15 cellular contexts compared by ENCODE assay signal in genomic region chr16:54466233-54466632, GRCh38.
A peak's percentile ranks its signal among the peaks of the same experiment; 100 is the strongest.
DNase-seq lines count a peak whose midpoint lies in the region; ATAC-seq, FAIRE-seq and TF ChIP-seq lines count a peak whose summit lies in the region.
"Had no signal": no experiment of that assay in that cellular context is flagged by ENCODE, and none has a peak within 500 bp of the region (broad histone marks: within the 10 kb centered on the region; RNA-seq: fewer than 3 reads in every experiment).

No MANE protein-coding gene starts in this region.

- H3K79me2 ChIP-seq in HepG2 (ENCODE audit: insufficient read depth, low read length): no peaks in the 10 kb centered on the region

- CTCF ChIA-PET in HepG2 (lab: Yijun Ruan, JAX; ENCODE audit: low intra/inter-chr PET ratio, low total read pairs): no interaction called here
- CTCF ChIA-PET in activated naive CD4-positive, alpha-beta T cell treated with anti-CD3 and anti-CD28 coated beads, Interleukin-2, amount 10 ng/mL, durations not matched to agents 7 days and 5 days (lab: Charles Lee): no interaction called here

- ATAC-seq in HepG2 (no peak), right lobe of liver (no peak), HG02870 (IDR thresholded peaks at IDR 0.05; ENCODE audit: unreplicated experiment) (no peak)

- WGBS in HepG2 (ENCODE audit: low lambda C conversion rate): 41% methylated on average over 3 of the region's 3 CpGs
- no CpG with 5 or more reads among the region's 3 CpGs for WGBS in right lobe of liver (ENCODE audit: insufficient coverage, low coverage, low lambda C conversion rate, missing lambda C conversion rate)

- intact Hi-C loops in HepG2 (cut with micrococcal nuclease; ENCODE audit: unreplicated experiment) (no loop called here), right lobe of liver (cut with DNase I) (no loop called here), ascending aorta (cut with DNase I) (no loop called here)

- H3K27ac Mint-ChIP-seq in activated naive CD4-positive, alpha-beta T cell treated with anti-CD3 and anti-CD28 coated beads, Interleukin-2, amount 10 ng/mL, durations not matched to agents 7 days and 5 days: no peak overlapping the region
- H3K27ac Mint-ChIP-seq: CD4-positive, alpha-beta memory T cell had no signal

- peaks cover 0 to 6% of the 10 kb centered on the region in 2 experiments; a peak in 1 of 5 replicates for H3K27me3 ChIP-seq in HepG2 (ENCODE audit: control insufficient read depth in 1 of 2, insufficient read depth in 2 of 2, low read length in 2 of 2)
- no peaks in the 10 kb centered on the region for H3K27me3 ChIP-seq in right lobe of liver
- no peaks in the 10 kb centered on the region for H3K27me3 ChIP-seq in ascending aorta
- H3K27me3 ChIP-seq: BE2C had no signal

- no peak overlapping the region for H3K4me2 ChIP-seq in HepG2 (ENCODE audit: low read depth, low read length)
- H3K4me2 ChIP-seq: KMS-11 had no signal

- H3K4me1 ChIP-seq in HepG2 (ENCODE audit: insufficient read depth, low read length): no peaks in the 10 kb centered on the region
- peaks cover 0 to 18% (median 0%) of the 10 kb centered on the region in 4 donors for H3K4me1 ChIP-seq in right lobe of liver
- H3K4me1 ChIP-seq in ascending aorta: no peaks in the 10 kb centered on the region
- H3K4me1 ChIP-seq: BE2C had no signal

- no peak overlapping the region for H3K9ac ChIP-seq in HepG2 (ENCODE audit: insufficient read depth, low read depth, low read length)
- H3K9ac ChIP-seq: KMS-11 had no signal

- TF ChIP-seq RAD21 in HepG2 (CRISPR knock-in tag; IDR thresholded peaks at IDR 0.05): no peak

- no peaks in the 10 kb centered on the region for H3K36me3 Mint-ChIP-seq in activated naive CD4-positive, alpha-beta T cell treated with anti-CD3 and anti-CD28 coated beads, Interleukin-2, amount 10 ng/mL, durations not matched to agents 7 days and 5 days
- H3K36me3 Mint-ChIP-seq: CD4-positive, alpha-beta memory T cell had no signal

- no peaks in the 10 kb centered on the region for H3K27me3 Mint-ChIP-seq in activated naive CD4-positive, alpha-beta T cell treated with anti-CD3 and anti-CD28 coated beads, Interleukin-2, amount 10 ng/mL, durations not matched to agents 7 days and 5 days

- TF ChIP-seq EP300 in HepG2 (IDR thresholded peaks at IDR 0.05; ENCODE audit: low read depth in 2 of 2, low read length in 2 of 2) (no peak), HepG2 (CRISPR knock-in tag; IDR thresholded peaks at IDR 0.05; ENCODE audit: borderline replicate concordance) (no peak)

- in situ Hi-C loops in HepG2 (cut with HindIII; ENCODE audit: extremely low pct_ligation_motif_present, low pct_unique_long_range_greater_than_20kb): no loop called here

- H3K9me3 Mint-ChIP-seq in activated naive CD4-positive, alpha-beta T cell treated with anti-CD3 and anti-CD28 coated beads, Interleukin-2, amount 10 ng/mL, durations not matched to agents 7 days and 5 days: peaks cover 9% of the 10 kb centered on the region

- no peak overlapping the region for H3K27ac ChIP-seq in HepG2 (ENCODE audit: extremely low read length, insufficient read depth, low read length)
- H3K27ac ChIP-seq in right lobe of liver: no peak overlapping the region
- no peak overlapping the region for H3K27ac ChIP-seq in ascending aorta
- H3K27ac ChIP-seq: KMS-11 had no signal

- H3K9me3 ChIP-seq in HepG2 (ENCODE audit: low read length) (peaks cover 29% of the 10 kb centered on the region), right lobe of liver (peaks cover 0 to 6% (median 0%) of the 10 kb centered on the region in 4 donors), ascending aorta (no peaks in the 10 kb centered on the region)
- H3K9me3 ChIP-seq: BE2C had no signal

- H3K4me3 Mint-ChIP-seq in activated naive CD4-positive, alpha-beta T cell treated with anti-CD3 and anti-CD28 coated beads, Interleukin-2, amount 10 ng/mL, durations not matched to agents 7 days and 5 days: no peak overlapping the region
- H3K4me3 Mint-ChIP-seq: CD4-positive, alpha-beta memory T cell had no signal

- H4K20me1 ChIP-seq in HepG2 (ENCODE audit: insufficient read depth, low read length): no peaks in the 10 kb centered on the region

- no peak for TF ChIP-seq POLR2A in HepG2 (IDR thresholded peaks at IDR 0.05; ENCODE audit: insufficient read depth in 1 of 2, low read depth in 2 of 2, low read length in 2 of 2)
- no peak for TF ChIP-seq POLR2A in right lobe of liver (IDR thresholded peaks at IDR 0.05)

- H3K4me3 ChIP-seq in HepG2 (replicated peaks in 1 of 3; ENCODE audit: insufficient read depth in 1 of 3, low read depth in 2 of 3, low read length in 3 of 3): no peak overlapping the region
- no peak overlapping the region for H3K4me3 ChIP-seq in right lobe of liver
- H3K4me3 ChIP-seq in ascending aorta: no peak overlapping the region

- no peaks in the 10 kb centered on the region for H3K36me3 ChIP-seq in HepG2 (replicated peaks in 1 of 2; ENCODE audit: control insufficient read depth in 1 of 2, insufficient read depth in 2 of 2, low read length in 2 of 2)
- H3K36me3 ChIP-seq in right lobe of liver: no peaks in the 10 kb centered on the region
- no peaks in the 10 kb centered on the region for H3K36me3 ChIP-seq in ascending aorta
- H3K36me3 ChIP-seq: BE2C had no signal

- H2AFZ ChIP-seq in HepG2 (ENCODE audit: low read length): no peak overlapping the region

- BruUV-seq in HepG2 (replicated peaks; lab: Mats Ljungman, UMichigan): no TSS peak

- no peak for FAIRE-seq in HepG2 (lab: Jason Lieb, UNC)
- FAIRE-seq: H54 had no signal

- DNase-seq in HepG2 (ENCODE audit: low spot score) (no peak), right lobe of liver (no peak), NCI-H2029 (lab: John Stamatoyannopoulos, UW) (peak; percentile 61), NCI-H748 (lab: John Stamatoyannopoulos, UW; ENCODE audit: unreplicated experiment) (peak; percentile 86), ascending aorta (ENCODE audit: low spot score in 2 of 2) (no peak)
- no peak for DNase-seq in activated naive CD4-positive, alpha-beta T cell treated with anti-CD3 and anti-CD28 coated beads, Interleukin-2, amount 10 ng/mL, durations not matched to agents 7 days and 5 days
- DNase-seq: BE2C; CD4-positive, alpha-beta memory T cell; MM.1S; NCI-H1694 treated with DMSO at 0.1 percent for 48 hours; NCI-H226; T1000 had no signal

- H3K4me1 Mint-ChIP-seq in activated naive CD4-positive, alpha-beta T cell treated with anti-CD3 and anti-CD28 coated beads, Interleukin-2, amount 10 ng/mL, durations not matched to agents 7 days and 5 days: no peaks in the 10 kb centered on the region
- H3K4me1 Mint-ChIP-seq: CD4-positive, alpha-beta memory T cell had no signal

- POLR2A ChIA-PET in HepG2 (lab: Yijun Ruan, JAX): no interaction called here

- no peak for TF ChIP-seq CTCF in HepG2 (CRISPR knock-in tag; IDR thresholded peaks at IDR 0.05)
- TF ChIP-seq CTCF in right lobe of liver (IDR thresholded peaks at IDR 0.05): no peak
- no peak for TF ChIP-seq CTCF in ascending aorta (IDR thresholded peaks at IDR 0.05)

TF ChIP-seq in HepG2, 621 proteins besides CTCF, POLR2A, EP300 and RAD21:
- TF ChIP-seq RFX5 (IDR thresholded peaks at IDR 0.05; ENCODE audit: low read depth, low read length) (no peak), ZNF629 (CRISPR knock-in tag; conservative IDR thresholded peaks at IDR 0.05) (peak; percentile 57)

Comparison
In these comparisons a context has a peak if more than half of its experiments do, and no peak if none do; other contexts are left out.
1. DNase-seq: peak in NCI-H2029 (single experiment) and NCI-H748 (single experiment); none in HepG2 (single experiment), right lobe of liver (0 of 3), activated naive CD4-positive, alpha-beta T cell treated with anti-CD3 and anti-CD28 coated beads, Interleukin-2, amount 10 ng/mL, durations not matched to agents 7 days and 5 days (single experiment) and ascending aorta (0 of 2).